Comparison of ENCODE assay signal across 6 cellular contexts in genomic region chr5:7787770-7788169, GRCh38.
"Had no signal": no experiment of that assay in that cellular context is flagged by ENCODE, and none has a peak within 500 bp of the region (broad histone marks: within the 10 kb centered on the region; RNA-seq: fewer than 3 reads in every experiment).

No MANE protein-coding gene starts in this region.

- DNase-seq: IMR-90, KBM-7, KG1 had no signal

- H3K27ac ChIP-seq: HL-60, KMS-11 had no signal

- H3K4me3 ChIP-seq: K562 had no signal
